1 cellular context compared by ENCODE assay signal in genomic region chr10:5545778-5546710, GRCh38.
TF ChIP-seq lines count a peak whose summit lies in the region.

No MANE protein-coding gene starts in this region.

TF ChIP-seq in K562, 482 proteins besides CTCF, POLR2A, EP300 and RAD21 (continued from another document and continues in another):
- TF ChIP-seq FOXA3 (CRISPR knock-in tag; conservative IDR thresholded peaks at IDR 0.05 in 1 of 2, IDR thresholded peaks at IDR 0.05 in 1 of 2) (no peak), ZNF316 (IDR thresholded peaks at IDR 0.05) (no peak), ESRRB (CRISPR knock-in tag; IDR thresholded peaks at IDR 0.05; ENCODE audit: borderline replicate concordance) (no peak), GMEB1 (CRISPR knock-in tag; IDR thresholded peaks at IDR 0.05) (no peak), FOXJ2 (tag; IDR thresholded peaks at IDR 0.05) (no peak), ZNF830 (CRISPR knock-in tag; IDR thresholded peaks at IDR 0.05) (no peak), ATF2 (CRISPR knock-in tag; IDR thresholded peaks at IDR 0.05) (no peak), NR2C1 (IDR thresholded peaks at IDR 0.05) (no peak), NR2C1 (tag; IDR thresholded peaks at IDR 0.05) (no peak), RHOXF2B (CRISPR knock-in tag; conservative IDR thresholded peaks at IDR 0.05) (no peak), ZFPM2 (CRISPR knock-in tag; IDR thresholded peaks at IDR 0.05) (no peak), ATF6 (CRISPR knock-in tag; IDR thresholded peaks at IDR 0.05) (no peak), CHD2 (IDR thresholded peaks at IDR 0.05; ENCODE audit: low read depth, low read length) (no peak), ZNF133 (CRISPR knock-in tag; IDR thresholded peaks at IDR 0.05) (no peak), NRF1 (conservative IDR thresholded peaks at IDR 0.05 in 1 of 2, IDR thresholded peaks at IDR 0.05 in 1 of 2) (peak; percentile 41 to 51; a peak in 3 of 4 replicates), WHSC1 (IDR thresholded peaks at IDR 0.05; ENCODE audit: low read length) (no peak), BCOR (IDR thresholded peaks at IDR 0.05) (no peak), MCM7 (IDR thresholded peaks at IDR 0.05) (no peak)
- TF ChIP-seq, protein P1, sequence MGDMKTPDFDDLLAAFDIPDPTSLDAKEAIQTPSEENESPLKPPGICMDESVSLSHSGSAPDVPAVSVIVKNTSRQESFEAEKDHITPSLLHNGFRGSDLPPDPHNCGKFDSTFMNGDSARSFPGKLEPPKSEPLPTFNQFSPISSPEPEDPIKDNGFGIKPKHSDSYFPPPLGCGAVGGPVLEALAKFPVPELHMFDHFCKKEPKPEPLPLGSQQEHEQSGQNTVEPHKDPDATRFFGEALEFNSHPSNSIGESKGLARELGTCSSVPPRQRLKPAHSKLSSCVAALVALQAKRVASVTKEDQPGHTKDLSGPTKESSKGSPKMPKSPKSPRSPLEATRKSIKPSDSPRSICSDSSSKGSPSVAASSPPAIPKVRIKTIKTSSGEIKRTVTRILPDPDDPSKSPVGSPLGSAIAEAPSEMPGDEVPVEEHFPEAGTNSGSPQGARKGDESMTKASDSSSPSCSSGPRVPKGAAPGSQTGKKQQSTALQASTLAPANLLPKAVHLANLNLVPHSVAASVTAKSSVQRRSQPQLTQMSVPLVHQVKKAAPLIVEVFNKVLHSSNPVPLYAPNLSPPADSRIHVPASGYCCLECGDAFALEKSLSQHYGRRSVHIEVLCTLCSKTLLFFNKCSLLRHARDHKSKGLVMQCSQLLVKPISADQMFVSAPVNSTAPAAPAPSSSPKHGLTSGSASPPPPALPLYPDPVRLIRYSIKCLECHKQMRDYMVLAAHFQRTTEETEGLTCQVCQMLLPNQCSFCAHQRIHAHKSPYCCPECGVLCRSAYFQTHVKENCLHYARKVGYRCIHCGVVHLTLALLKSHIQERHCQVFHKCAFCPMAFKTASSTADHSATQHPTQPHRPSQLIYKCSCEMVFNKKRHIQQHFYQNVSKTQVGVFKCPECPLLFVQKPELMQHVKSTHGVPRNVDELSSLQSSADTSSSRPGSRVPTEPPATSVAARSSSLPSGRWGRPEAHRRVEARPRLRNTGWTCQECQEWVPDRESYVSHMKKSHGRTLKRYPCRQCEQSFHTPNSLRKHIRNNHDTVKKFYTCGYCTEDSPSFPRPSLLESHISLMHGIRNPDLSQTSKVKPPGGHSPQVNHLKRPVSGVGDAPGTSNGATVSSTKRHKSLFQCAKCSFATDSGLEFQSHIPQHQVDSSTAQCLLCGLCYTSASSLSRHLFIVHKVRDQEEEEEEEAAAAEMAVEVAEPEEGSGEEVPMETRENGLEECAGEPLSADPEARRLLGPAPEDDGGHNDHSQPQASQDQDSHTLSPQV (IDR thresholded peaks at IDR 0.05), result peak; percentile 90
- TF ChIP-seq, protein P2, sequence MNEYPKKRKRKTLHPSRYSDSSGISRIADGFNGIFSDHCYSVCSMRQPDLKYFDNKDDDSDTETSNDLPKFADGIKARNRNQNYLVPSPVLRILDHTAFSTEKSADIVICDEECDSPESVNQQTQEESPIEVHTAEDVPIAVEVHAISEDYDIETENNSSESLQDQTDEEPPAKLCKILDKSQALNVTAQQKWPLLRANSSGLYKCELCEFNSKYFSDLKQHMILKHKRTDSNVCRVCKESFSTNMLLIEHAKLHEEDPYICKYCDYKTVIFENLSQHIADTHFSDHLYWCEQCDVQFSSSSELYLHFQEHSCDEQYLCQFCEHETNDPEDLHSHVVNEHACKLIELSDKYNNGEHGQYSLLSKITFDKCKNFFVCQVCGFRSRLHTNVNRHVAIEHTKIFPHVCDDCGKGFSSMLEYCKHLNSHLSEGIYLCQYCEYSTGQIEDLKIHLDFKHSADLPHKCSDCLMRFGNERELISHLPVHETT (CRISPR knock-in tag; conservative IDR thresholded peaks at IDR 0.05 in 1 of 2, IDR thresholded peaks at IDR 0.05 in 1 of 2), result peak in 1 of 2 experiments; percentile 66; a peak in 2 of 4 replicates
- TF ChIP-seq, protein P3, sequence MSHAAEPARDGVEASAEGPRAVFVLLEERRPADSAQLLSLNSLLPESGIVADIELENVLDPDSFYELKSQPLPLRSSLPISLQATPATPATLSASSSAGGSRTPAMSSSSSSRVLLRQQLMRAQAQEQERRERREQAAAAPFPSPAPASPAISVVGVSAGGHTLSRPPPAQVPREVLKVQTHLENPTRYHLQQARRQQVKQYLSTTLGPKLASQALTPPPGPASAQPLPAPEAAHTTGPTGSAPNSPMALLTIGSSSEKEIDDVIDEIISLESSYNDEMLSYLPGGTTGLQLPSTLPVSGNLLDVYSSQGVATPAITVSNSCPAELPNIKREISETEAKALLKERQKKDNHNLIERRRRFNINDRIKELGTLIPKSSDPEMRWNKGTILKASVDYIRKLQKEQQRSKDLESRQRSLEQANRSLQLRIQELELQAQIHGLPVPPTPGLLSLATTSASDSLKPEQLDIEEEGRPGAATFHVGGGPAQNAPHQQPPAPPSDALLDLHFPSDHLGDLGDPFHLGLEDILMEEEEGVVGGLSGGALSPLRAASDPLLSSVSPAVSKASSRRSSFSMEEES (CRISPR knock-in tag; IDR thresholded peaks at IDR 0.05), result no peak
- TF ChIP-seq, protein P4, sequence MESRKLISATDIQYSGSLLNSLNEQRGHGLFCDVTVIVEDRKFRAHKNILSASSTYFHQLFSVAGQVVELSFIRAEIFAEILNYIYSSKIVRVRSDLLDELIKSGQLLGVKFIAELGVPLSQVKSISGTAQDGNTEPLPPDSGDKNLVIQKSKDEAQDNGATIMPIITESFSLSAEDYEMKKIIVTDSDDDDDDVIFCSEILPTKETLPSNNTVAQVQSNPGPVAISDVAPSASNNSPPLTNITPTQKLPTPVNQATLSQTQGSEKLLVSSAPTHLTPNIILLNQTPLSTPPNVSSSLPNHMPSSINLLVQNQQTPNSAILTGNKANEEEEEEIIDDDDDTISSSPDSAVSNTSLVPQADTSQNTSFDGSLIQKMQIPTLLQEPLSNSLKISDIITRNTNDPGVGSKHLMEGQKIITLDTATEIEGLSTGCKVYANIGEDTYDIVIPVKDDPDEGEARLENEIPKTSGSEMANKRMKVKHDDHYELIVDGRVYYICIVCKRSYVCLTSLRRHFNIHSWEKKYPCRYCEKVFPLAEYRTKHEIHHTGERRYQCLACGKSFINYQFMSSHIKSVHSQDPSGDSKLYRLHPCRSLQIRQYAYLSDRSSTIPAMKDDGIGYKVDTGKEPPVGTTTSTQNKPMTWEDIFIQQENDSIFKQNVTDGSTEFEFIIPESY (CRISPR knock-in tag; IDR thresholded peaks at IDR 0.05), result peak; percentile 57; the same call in 1 of the 2 replicates
- TF ChIP-seq, protein P5, sequence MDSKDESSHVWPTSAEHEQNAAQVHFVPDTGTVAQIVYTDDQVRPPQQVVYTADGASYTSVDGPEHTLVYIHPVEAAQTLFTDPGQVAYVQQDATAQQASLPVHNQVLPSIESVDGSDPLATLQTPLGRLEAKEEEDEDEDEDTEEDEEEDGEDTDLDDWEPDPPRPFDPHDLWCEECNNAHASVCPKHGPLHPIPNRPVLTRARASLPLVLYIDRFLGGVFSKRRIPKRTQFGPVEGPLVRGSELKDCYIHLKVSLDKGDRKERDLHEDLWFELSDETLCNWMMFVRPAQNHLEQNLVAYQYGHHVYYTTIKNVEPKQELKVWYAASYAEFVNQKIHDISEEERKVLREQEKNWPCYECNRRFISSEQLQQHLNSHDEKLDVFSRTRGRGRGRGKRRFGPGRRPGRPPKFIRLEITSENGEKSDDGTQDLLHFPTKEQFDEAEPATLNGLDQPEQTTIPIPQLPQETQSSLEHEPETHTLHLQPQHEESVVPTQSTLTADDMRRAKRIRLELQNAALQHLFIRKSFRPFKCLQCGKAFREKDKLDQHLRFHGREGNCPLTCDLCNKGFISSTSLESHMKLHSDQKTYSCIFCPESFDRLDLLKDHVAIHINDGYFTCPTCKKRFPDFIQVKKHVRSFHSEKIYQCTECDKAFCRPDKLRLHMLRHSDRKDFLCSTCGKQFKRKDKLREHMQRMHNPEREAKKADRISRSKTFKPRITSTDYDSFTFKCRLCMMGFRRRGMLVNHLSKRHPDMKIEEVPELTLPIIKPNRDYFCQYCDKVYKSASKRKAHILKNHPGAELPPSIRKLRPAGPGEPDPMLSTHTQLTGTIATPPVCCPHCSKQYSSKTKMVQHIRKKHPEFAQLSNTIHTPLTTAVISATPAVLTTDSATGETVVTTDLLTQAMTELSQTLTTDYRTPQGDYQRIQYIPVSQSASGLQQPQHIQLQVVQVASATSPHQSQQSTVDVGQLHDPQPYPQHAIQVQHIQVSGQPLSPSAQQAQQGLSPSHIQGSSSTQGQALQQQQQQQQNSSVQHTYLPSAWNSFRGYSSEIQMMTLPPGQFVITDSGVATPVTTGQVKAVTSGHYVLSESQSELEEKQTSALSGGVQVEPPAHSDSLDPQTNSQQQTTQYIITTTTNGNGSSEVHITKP (IDR thresholded peaks at IDR 0.05; ENCODE audit: partially characterized antibody), result no peak
- TF ChIP-seq, protein P6, sequence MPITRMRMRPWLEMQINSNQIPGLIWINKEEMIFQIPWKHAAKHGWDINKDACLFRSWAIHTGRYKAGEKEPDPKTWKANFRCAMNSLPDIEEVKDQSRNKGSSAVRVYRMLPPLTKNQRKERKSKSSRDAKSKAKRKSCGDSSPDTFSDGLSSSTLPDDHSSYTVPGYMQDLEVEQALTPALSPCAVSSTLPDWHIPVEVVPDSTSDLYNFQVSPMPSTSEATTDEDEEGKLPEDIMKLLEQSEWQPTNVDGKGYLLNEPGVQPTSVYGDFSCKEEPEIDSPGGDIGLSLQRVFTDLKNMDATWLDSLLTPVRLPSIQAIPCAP (CRISPR knock-in tag; IDR thresholded peaks at IDR 0.05; ENCODE audit: borderline replicate concordance), result no peak
- TF ChIP-seq, protein P7, sequence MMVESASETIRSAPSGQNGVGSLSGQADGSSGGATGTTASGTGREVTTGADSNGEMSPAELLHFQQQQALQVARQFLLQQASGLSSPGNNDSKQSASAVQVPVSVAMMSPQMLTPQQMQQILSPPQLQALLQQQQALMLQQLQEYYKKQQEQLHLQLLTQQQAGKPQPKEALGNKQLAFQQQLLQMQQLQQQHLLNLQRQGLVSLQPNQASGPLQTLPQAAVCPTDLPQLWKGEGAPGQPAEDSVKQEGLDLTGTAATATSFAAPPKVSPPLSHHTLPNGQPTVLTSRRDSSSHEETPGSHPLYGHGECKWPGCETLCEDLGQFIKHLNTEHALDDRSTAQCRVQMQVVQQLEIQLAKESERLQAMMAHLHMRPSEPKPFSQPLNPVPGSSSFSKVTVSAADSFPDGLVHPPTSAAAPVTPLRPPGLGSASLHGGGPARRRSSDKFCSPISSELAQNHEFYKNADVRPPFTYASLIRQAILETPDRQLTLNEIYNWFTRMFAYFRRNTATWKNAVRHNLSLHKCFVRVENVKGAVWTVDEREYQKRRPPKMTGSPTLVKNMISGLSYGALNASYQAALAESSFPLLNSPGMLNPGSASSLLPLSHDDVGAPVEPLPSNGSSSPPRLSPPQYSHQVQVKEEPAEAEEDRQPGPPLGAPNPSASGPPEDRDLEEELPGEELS (CRISPR knock-in tag; IDR thresholded peaks at IDR 0.05; ENCODE audit: borderline replicate concordance), result no peak
- TF ChIP-seq, protein P8, sequence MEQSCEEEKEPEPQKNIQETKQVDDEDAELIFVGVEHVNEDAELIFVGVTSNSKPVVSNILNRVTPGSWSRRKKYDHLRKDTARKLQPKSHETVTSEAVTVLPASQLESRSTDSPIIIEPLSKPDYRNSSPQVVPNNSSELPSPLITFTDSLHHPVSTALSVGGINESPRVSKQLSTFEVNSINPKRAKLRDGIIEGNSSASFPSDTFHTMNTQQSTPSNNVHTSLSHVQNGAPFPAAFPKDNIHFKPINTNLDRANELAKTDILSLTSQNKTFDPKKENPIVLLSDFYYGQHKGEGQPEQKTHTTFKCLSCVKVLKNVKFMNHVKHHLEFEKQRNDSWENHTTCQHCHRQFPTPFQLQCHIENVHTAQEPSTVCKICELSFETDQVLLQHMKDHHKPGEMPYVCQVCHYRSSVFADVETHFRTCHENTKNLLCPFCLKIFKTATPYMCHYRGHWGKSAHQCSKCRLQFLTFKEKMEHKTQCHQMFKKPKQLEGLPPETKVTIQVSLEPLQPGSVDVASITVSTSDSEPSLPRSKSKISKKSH (CRISPR knock-in tag; IDR thresholded peaks at IDR 0.05), result no peak
